Comparison of ENCODE assay signal across 36 cellular contexts in the genomic region with DNA sequence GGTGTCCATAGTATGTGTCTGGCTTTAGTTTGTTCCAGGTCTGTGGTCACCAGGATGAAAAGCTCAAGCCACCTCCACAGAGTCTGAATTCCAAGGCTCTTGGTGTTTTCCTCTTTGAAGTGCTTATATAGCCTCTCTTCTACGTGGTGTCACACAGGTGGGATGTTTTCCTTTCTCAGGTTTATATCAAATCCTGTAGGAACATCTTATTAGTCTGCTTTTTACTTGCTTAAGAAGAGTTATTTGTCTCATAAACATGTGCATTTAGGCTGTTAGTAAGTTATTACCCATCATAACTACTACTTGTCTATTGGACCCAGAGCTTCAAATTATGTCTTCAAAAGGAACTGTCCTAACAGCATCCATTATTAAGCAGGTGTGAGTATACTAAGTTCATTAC. TPM values are rescaled to one million over a fixed set of nuclear protein-coding genes. Genes with fewer than 3 reads are reported as not detected.
"Had no signal": no experiment of that assay in that cellular context is flagged by ENCODE, and none has a peak within 500 bp of the region (broad histone marks: within the 10 kb centered on the region; RNA-seq: fewer than 3 reads in every experiment).

A gene (minus strand): TSS at position 101 of the 400 bp plus-strand sequence. CDS start 92 bp downstream, at position 9.

- H3K9me3 Mint-ChIP-seq: natural killer cell; stimulated activated memory B cell treated with anti-CD40 and anti-IgM and Interleukin-4, amounts not matched to agents 10 μg/mL and 1 μg/mL and 100 μg/mL, for 72 hours; stimulated activated naive CD8-positive, alpha-beta T cell treated with anti-CD3 and anti-CD28 coated beads, Interleukin-15, amount 100 ng/mL, for 72 hours had no signal

- H3K4me3 Mint-ChIP-seq: naive thymus-derived CD4-positive, alpha-beta T cell; natural killer cell; nephron; stimulated activated memory B cell treated with anti-CD40 and anti-IgM and Interleukin-4, amounts not matched to agents 10 μg/mL and 1 μg/mL and 100 μg/mL, for 72 hours; stimulated activated naive CD8-positive, alpha-beta T cell treated with anti-CD3 and anti-CD28 coated beads, Interleukin-15, amount 100 ng/mL, for 72 hours; type B pancreatic cell had no signal

- H3K36me3 ChIP-seq: neutrophil, pancreas, prostate gland, spleen, suprapubic skin, tibial artery, transverse colon, upper lobe of right lung, uterus had no signal

- H3K27ac Mint-ChIP-seq: naive thymus-derived CD4-positive, alpha-beta T cell; natural killer cell; nephron; stimulated activated memory B cell treated with anti-CD40 and anti-IgM and Interleukin-4, amounts not matched to agents 10 μg/mL and 1 μg/mL and 100 μg/mL, for 72 hours; stimulated activated naive CD8-positive, alpha-beta T cell treated with anti-CD3 and anti-CD28 coated beads, Interleukin-15, amount 100 ng/mL, for 72 hours; type B pancreatic cell had no signal

- H3K27me3 ChIP-seq: pancreas, suprapubic skin, testis, tibial artery, transverse colon, upper lobe of right lung, uterus had no signal

- H3K4me2 ChIP-seq: smooth muscle cell had no signal

- DNase-seq: naive thymus-derived CD4-positive, alpha-beta T cell; natural killer cell; nucleus accumbens; pancreas; right cardiac atrium; spleen; stimulated activated CD4-positive, alpha-beta T cell treated with anti-CD3 and anti-CD28 coated beads, Interleukin-12 subunit alpha, Interleukin-12 subunit beta, amount 100 ng/mL, for 4 hours; stimulated activated CD4-positive, alpha-beta T cell treated with anti-CD3 and anti-CD28 coated beads, Interleukin-1b, Interleukin-23, amount 100 ng/mL, for 48 hours; stimulated activated CD4-positive, alpha-beta T cell treated with anti-CD3 and anti-CD28 coated beads, Interleukin-4, amount 100 ng/mL, for 1 hour; stimulated activated CD4-positive, alpha-beta T cell treated with anti-CD3 and anti-CD28 coated beads, Interleukin-4, amount 100 ng/mL, for 4 hours; stimulated activated CD8-positive, alpha-beta memory T cell treated with anti-CD3 and anti-CD28 coated beads, Interleukin-4, amount 100 ng/mL, for 48 hours; stimulated activated naive CD4-positive, alpha-beta T cell; stimulated activated naive CD8-positive, alpha-beta T cell treated with anti-CD3 and anti-CD28 coated beads, Interleukin-15, amount 100 ng/mL, for 72 hours; stimulated activated naive CD8-positive, alpha-beta T cell treated with anti-CD3 and anti-CD28 coated beads, Interleukin-15, Interleukin-2, amounts not matched to agents 100 U/mL and 50 U/mL, for 24 hours; substantia nigra; testis; tibial artery; transverse colon; upper lobe of right lung; uterus had no signal

- ATAC-seq: naive thymus-derived CD4-positive, alpha-beta T cell; natural killer cell; pancreas; right cardiac atrium; sciatic nerve; stimulated activated memory B cell treated with anti-CD40 and anti-IgM and Interleukin-4, amounts not matched to agents 10 μg/mL and 1 μg/mL and 100 μg/mL, for 72 hours; stimulated activated naive CD8-positive, alpha-beta T cell treated with anti-CD3 and anti-CD28 coated beads, Interleukin-15, amount 100 ng/mL, for 72 hours; stimulated activated naive CD8-positive, alpha-beta T cell treated with anti-CD3 and anti-CD28 coated beads, Interleukin-15, Interleukin-2, amounts not matched to agents 100 U/mL and 50 U/mL, for 24 hours; upper lobe of right lung had no signal

- H3K4me3 ChIP-seq: pancreas, prostate gland, skin epidermis, smooth muscle cell, spleen, suprapubic skin, testis, tibial artery, transverse colon, upper lobe of right lung, uterus had no signal

- H3K4me1 ChIP-seq: pancreas, prostate gland, spleen, testis, tibial artery, transverse colon, upper lobe of right lung, uterus had no signal

- H3K27me3 Mint-ChIP-seq: stimulated activated naive CD8-positive, alpha-beta T cell treated with anti-CD3 and anti-CD28 coated beads, Interleukin-15, amount 100 ng/mL, for 72 hours; type B pancreatic cell had no signal

- H3K9me3 ChIP-seq: neutrophil, pancreas, prostate gland, spleen, suprapubic skin, testis, transverse colon, upper lobe of right lung, uterus had no signal

- H3K36me3 Mint-ChIP-seq: natural killer cell; stimulated activated memory B cell treated with anti-CD40 and anti-IgM and Interleukin-4, amounts not matched to agents 10 μg/mL and 1 μg/mL and 100 μg/mL, for 72 hours had no signal

- H3K27ac ChIP-seq: neutrophil, pancreas, prostate gland, skin epidermis, spleen, suprapubic skin, testis, tibial artery, transverse colon, upper lobe of right lung, uterus had no signal

- H3K4me1 Mint-ChIP-seq: natural killer cell; nephron; stimulated activated memory B cell treated with anti-CD40 and anti-IgM and Interleukin-4, amounts not matched to agents 10 μg/mL and 1 μg/mL and 100 μg/mL, for 72 hours; stimulated activated naive CD8-positive, alpha-beta T cell treated with anti-CD3 and anti-CD28 coated beads, Interleukin-15, amount 100 ng/mL, for 72 hours had no signal

RNA-seq across cellular contexts. Expression of the gene that starts here (rescaled TPM):
- total RNA-seq: naive thymus-derived CD4-positive, alpha-beta T cell; natural killer cell; omental fat pad; osteocyte; pancreas; posterior vena cava; prostate gland; pulmonary artery endothelial cell; renal cortical epithelial cell; right cardiac atrium; sciatic nerve; smooth muscle cell; spleen; testis; transverse colon; urinary bladder; uterus had no signal
- polyA plus RNA-seq: naive thymus-derived CD4-positive, alpha-beta T cell; neural cell; pancreas; right cardiac atrium; smooth muscle cell; spleen; urinary bladder had no signal
